ENCODE assay signal across 10 cellular contexts in the genomic region with DNA sequence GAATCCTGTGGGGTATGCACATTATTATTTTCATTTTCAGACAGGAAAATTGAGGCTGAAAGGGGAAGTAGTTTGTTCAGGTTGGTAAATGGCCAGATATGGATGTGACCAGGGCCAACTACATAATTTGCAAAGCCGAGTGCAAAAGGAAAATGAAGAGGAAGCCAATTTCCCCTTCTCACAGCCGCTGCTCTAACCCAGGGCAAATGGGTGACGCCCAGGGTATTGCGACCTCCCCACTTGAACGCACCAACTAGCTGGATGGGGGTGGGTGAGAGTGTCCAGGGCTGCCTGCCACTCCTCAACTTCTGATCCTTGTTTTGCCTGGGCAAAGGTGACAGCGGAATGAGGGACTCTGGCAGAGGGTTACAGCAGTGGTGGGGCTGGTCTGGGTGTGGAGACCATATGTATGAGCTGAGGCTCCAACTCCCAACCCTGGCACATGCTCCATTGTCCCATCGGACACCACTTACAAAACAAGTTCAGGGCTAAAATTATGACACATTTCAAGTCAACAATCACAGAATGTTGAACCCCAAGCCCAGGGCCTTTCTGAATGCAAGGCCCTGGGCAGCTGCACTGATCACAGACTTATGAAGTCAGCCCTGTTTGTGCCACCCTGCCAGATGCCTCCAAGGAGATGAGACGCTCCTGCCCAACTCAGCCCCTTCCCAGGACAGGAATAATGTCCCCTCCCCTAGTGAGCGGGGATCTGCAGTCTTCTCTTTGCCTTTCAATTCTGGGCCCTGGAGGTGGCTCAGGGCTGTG. TPM values are rescaled to one million over a fixed set of nuclear protein-coding genes. Genes with fewer than 3 reads are reported as not detected.
DNase-seq lines count a peak whose midpoint lies in the region; ATAC-seq and TF ChIP-seq lines count a peak whose summit lies in the region.
"Had no signal": no experiment of that assay in that cellular context is flagged by ENCODE, and none has a peak within 500 bp of the region (broad histone marks: within the 10 kb centered on the region; RNA-seq: fewer than 3 reads in every experiment).

No MANE protein-coding gene starts in this region.

- no peak overlapping the region for H4K91ac ChIP-seq in trophoblast cell (ENCODE audit: low read depth, low read length)

- peaks cover 29% of the 10 kb centered on the region for H3K4me1 Mint-ChIP-seq in dendritic cell treated with granulocyte-macrophage colony-stimulating factor and Interleukin-4, amounts not matched to agents 40 ng/mL and 50 ng/mL, for 4 days (ENCODE audit: low read depth)

- peak in 1 of 2 experiments; percentile 75 for DNase-seq in HL-60 (ENCODE audit: low read depth in 1 of 2, low spot score in 1 of 2)
- no peak for DNase-seq in trophoblast cell
- no peak for DNase-seq in SW 1271 (lab: John Stamatoyannopoulos, UW)
- no peak for DNase-seq in dedifferentiated amniotic fluid mesenchymal stem cell (ENCODE audit: extremely low spot score)
- DNase-seq in T1000 (lab: John Stamatoyannopoulos, UW) = no peak
- DNase-seq: PC-3 had no signal

- no peak overlapping the region for H2BK12ac ChIP-seq in trophoblast cell (ENCODE audit: low read length)

- no peaks in the 10 kb centered on the region for H3K79me1 ChIP-seq in trophoblast cell (ENCODE audit: low read length)

- H3K4ac ChIP-seq in trophoblast cell (ENCODE audit: low read depth, low read length) = no peak overlapping the region

- ATAC-seq in GM19035 (IDR thresholded peaks at IDR 0.05; ENCODE audit: unreplicated experiment) (peak; percentile 55), GM18519 (IDR thresholded peaks at IDR 0.05; ENCODE audit: low FRiP score, unreplicated experiment) (no peak)
- ATAC-seq: PC-3 had no signal

- H3K36me3 Mint-ChIP-seq in dendritic cell treated with granulocyte-macrophage colony-stimulating factor and Interleukin-4, amounts not matched to agents 40 ng/mL and 50 ng/mL, for 4 days (ENCODE audit: low read depth) = no peaks in the 10 kb centered on the region

- H3K4me3 ChIP-seq in HL-60 (replicated peaks; ENCODE audit: insufficient read depth, low read length) = no peak overlapping the region
- no peak overlapping the region for H3K4me3 ChIP-seq in trophoblast cell (ENCODE audit: low read depth, low read length)
- H3K4me3 ChIP-seq: ovary had no signal

- H4K12ac ChIP-seq in trophoblast cell (ENCODE audit: low read depth, low read length) = no peak overlapping the region

- H3K9ac ChIP-seq in trophoblast cell (ENCODE audit: low read length) = no peak overlapping the region

- WGBS in trophoblast cell (ENCODE audit: extremely low coverage, insufficient coverage, insufficient read length) = no CpG with 5 or more reads among the region's 9 CpGs

- H2BK120ac ChIP-seq in trophoblast cell (ENCODE audit: insufficient read depth, low read length, poor library complexity) = no peak overlapping the region

- peak overlapping the region; percentile 63 for H3K27ac Mint-ChIP-seq in dendritic cell treated with granulocyte-macrophage colony-stimulating factor and Interleukin-4, amounts not matched to agents 40 ng/mL and 50 ng/mL, for 4 days

- no peak overlapping the region for H3K4me2 ChIP-seq in trophoblast cell (ENCODE audit: low read length)

- H3K9me3 Mint-ChIP-seq in dendritic cell treated with granulocyte-macrophage colony-stimulating factor and Interleukin-4, amounts not matched to agents 40 ng/mL and 50 ng/mL, for 4 days = no peaks in the 10 kb centered on the region

- intact Hi-C loops in dendritic cell treated with granulocyte-macrophage colony-stimulating factor and Interleukin-4, amounts not matched to agents 40 ng/mL and 50 ng/mL, for 4 days (cut with micrococcal nuclease) = no loop called here

- H3K27me3 Mint-ChIP-seq in dendritic cell treated with granulocyte-macrophage colony-stimulating factor and Interleukin-4, amounts not matched to agents 40 ng/mL and 50 ng/mL, for 4 days = no peaks in the 10 kb centered on the region

- H3K4me3 Mint-ChIP-seq in dendritic cell treated with granulocyte-macrophage colony-stimulating factor and Interleukin-4, amounts not matched to agents 40 ng/mL and 50 ng/mL, for 4 days = no peak overlapping the region

- no peaks in the 10 kb centered on the region for H3K9me3 ChIP-seq in trophoblast cell (ENCODE audit: insufficient read depth, low read depth, low read length)
- H3K9me3 ChIP-seq: ovary had no signal

- no peak overlapping the region for H2AFZ ChIP-seq in trophoblast cell (ENCODE audit: insufficient read depth, low read length, poor library complexity)

- H3K4me1 ChIP-seq in trophoblast cell (ENCODE audit: control insufficient read depth in 1 of 2, insufficient read depth in 2 of 2, low read length in 2 of 2) = peaks cover 9 to 14% of the 10 kb centered on the region in 2 experiments

- H4K8ac ChIP-seq in trophoblast cell (ENCODE audit: low read depth, low read length) = no peak overlapping the region

- no peaks in the 10 kb centered on the region for H3K36me3 ChIP-seq in trophoblast cell (ENCODE audit: control insufficient read depth in 1 of 2, insufficient read depth in 2 of 2, low read length in 2 of 2)
- H3K36me3 ChIP-seq: ovary had no signal

- H3K23ac ChIP-seq in trophoblast cell (ENCODE audit: low read length) = no peak overlapping the region

- no peaks in the 10 kb centered on the region for H3K27me3 ChIP-seq in HL-60 (ENCODE audit: insufficient read depth, poor library complexity, severe bottlenecking)
- H3K27me3 ChIP-seq in trophoblast cell (ENCODE audit: insufficient read depth, low read length) = no peaks in the 10 kb centered on the region
- H3K27me3 ChIP-seq: ovary had no signal

- H2BK5ac ChIP-seq in trophoblast cell (ENCODE audit: low read depth, low read length, poor library complexity) = no peak overlapping the region

- H3K27ac ChIP-seq in HL-60 (replicated peaks) = peak overlapping the region; percentile 61
- no peak overlapping the region for H3K27ac ChIP-seq in trophoblast cell (ENCODE audit: low read depth, low read length)
- H3K27ac ChIP-seq: ovary had no signal

- H3K18ac ChIP-seq in trophoblast cell (ENCODE audit: low read length) = no peak overlapping the region

- no peak for TF ChIP-seq CTCF in HL-60 (IDR thresholded peaks at IDR 0.05; ENCODE audit: insufficient read depth, low read length)

- H3K79me2 ChIP-seq in trophoblast cell (ENCODE audit: control insufficient read depth, insufficient read depth, low read length, poor library complexity) = no peaks in the 10 kb centered on the region

- peak overlapping the region; percentile 15 for H2AK5ac ChIP-seq in trophoblast cell (ENCODE audit: low read length)

- no peak overlapping the region for H3K14ac ChIP-seq in trophoblast cell (ENCODE audit: low read length)

RNA-seq across cellular contexts. Expression of gene ANKRD40CL, which starts 1.7 kb away (rescaled TPM):
- polyA plus RNA-seq in trophoblast cell (2013) = not detected in 2 replicates
- polyA plus RNA-seq: ovary had no signal

RNA-seq across cellular contexts. Expression of gene LUC7L3, which starts 46.2 kb away (rescaled TPM):
- 128 and 131 TPM in 2 replicates for polyA plus RNA-seq in trophoblast cell (2013)

RNA-seq across cellular contexts. Expression of gene ANKRD40, which starts 57.9 kb away (rescaled TPM):
- 19.4 and 20.6 TPM in 2 replicates for polyA plus RNA-seq in trophoblast cell (2013)
